ENCODE assay signal across 10 cellular contexts in genomic region chrX:78934866-78935265, GRCh38. TPM values are rescaled to one million over a fixed set of nuclear protein-coding genes. Genes with fewer than 3 reads are reported as not detected.
"Had no signal": no experiment of that assay in that cellular context is flagged by ENCODE, and none has a peak within 500 bp of the region (broad histone marks: within the 10 kb centered on the region; RNA-seq: fewer than 3 reads in every experiment).

No MANE protein-coding gene starts in this region.

- DNase-seq: IMR-90, KBM-7, KG1 had no signal

- H3K27ac Mint-ChIP-seq: IgD-negative memory B cell had no signal

- H3K4me3 ChIP-seq: K562 had no signal

- H3K9ac ChIP-seq: KMS-11 had no signal

- H3K4me2 ChIP-seq: KMS-11 had no signal

- H3K27ac ChIP-seq: HL-60, KMS-11 had no signal

- H3K4me3 Mint-ChIP-seq: IgD-negative memory B cell had no signal

- ATAC-seq: HepG2, K562 had no signal

RNA-seq across cellular contexts. Expression of gene P2RY10, which starts 10.3 kb away (rescaled TPM):
- total RNA-seq: HepG2, HT-29, HT1080, IMR-90 had no signal
- polyA plus RNA-seq: HepG2, IMR-90, K562 had no signal
